Comparison of ENCODE assay signal across 17 cellular contexts in genomic region chr9:82492274-82492673, GRCh38.
DNase-seq lines count a peak whose midpoint lies in the region; TF ChIP-seq lines count a peak whose summit lies in the region.
"Had no signal": no experiment of that assay in that cellular context is flagged by ENCODE, and none has a peak within 500 bp of the region (broad histone marks: within the 10 kb centered on the region; RNA-seq: fewer than 3 reads in every experiment).

No MANE protein-coding gene starts in this region.

- H3K4me1 ChIP-seq in BE2C, result peaks cover 5% of the 10 kb centered on the region; the same call in 1 of the 2 replicates
- H3K4me1 ChIP-seq in OCI-LY7 (ENCODE audit: insufficient read depth, low read length, poor library complexity, severe bottlenecking), result no peaks in the 10 kb centered on the region
- peaks cover 0 to 4% (median 0%) of the 10 kb centered on the region in 4 donors for H3K4me1 ChIP-seq in Peyer's patch
- H3K4me1 ChIP-seq in smooth muscle cell (ENCODE audit: low read depth), result peaks cover 14% of the 10 kb centered on the region

- H3K9me3 ChIP-seq in BE2C, result no peaks in the 10 kb centered on the region
- no peaks in the 10 kb centered on the region for H3K9me3 ChIP-seq in OCI-LY7 (ENCODE audit: low read length)
- H3K9me3 ChIP-seq in Peyer's patch, result no peaks in the 10 kb centered on the region
- no peaks in the 10 kb centered on the region for H3K9me3 ChIP-seq in smooth muscle cell (replicated peaks; ENCODE audit: low read depth)
- H3K9me3 ChIP-seq: BLaER1 had no signal

- H3K9me2 ChIP-seq in OCI-LY7 (ENCODE audit: insufficient read depth, low read length), result no peaks in the 10 kb centered on the region

- CTCF ChIA-PET in OCI-LY7 (lab: Charles Lee; ENCODE audit: unreplicated experiment), result no interaction called here

- TF ChIP-seq CTCF in BE2C (IDR thresholded peaks at IDR 0.05; ENCODE audit: low read depth, low read length), result 0 out of 2 replicates have a peak, but pooled peaks have one; percentile 7
- TF ChIP-seq CTCF in OCI-LY7 (conservative IDR thresholded peaks at IDR 0.05; ENCODE audit: low read length), result peak; percentile 61
- peak; percentile 8 for TF ChIP-seq CTCF in epithelial cell of proximal tubule (conservative IDR thresholded peaks at IDR 0.05; ENCODE audit: low read depth, low read length)
- no peak for TF ChIP-seq CTCF in mesothelial cell of epicardium (IDR thresholded peaks at IDR 0.05; ENCODE audit: unreplicated experiment)
- no peak for TF ChIP-seq CTCF in Peyer's patch (IDR thresholded peaks at IDR 0.05)
- TF ChIP-seq CTCF in glutamatergic neuron (IDR thresholded peaks at IDR 0.05; ENCODE audit: partially characterized antibody, unreplicated experiment), result no peak
- no peak for TF ChIP-seq CTCF in smooth muscle cell (IDR thresholded peaks at IDR 0.05; ENCODE audit: borderline replicate concordance, insufficient read depth, poor library complexity, severe bottlenecking)

- intact Hi-C loops in OCI-LY7 (cut with micrococcal nuclease; ENCODE audit: unreplicated experiment), result no loop called here

- H3K9ac ChIP-seq in smooth muscle cell (ENCODE audit: low read depth), result no peak overlapping the region
- H3K9ac ChIP-seq: BLaER1 had no signal

- POLR2A ChIA-PET in OCI-LY7 (lab: Charles Lee), result interaction anchor here (0.9 kb wide), 1 partner anchor 11 kb away, joined by 5 read pairs; no protein-coding TSS in a partner anchor

- H3K27me3 Mint-ChIP-seq in mesothelial cell of epicardium (ENCODE audit: low read depth) (no peaks in the 10 kb centered on the region), glutamatergic neuron (ENCODE audit: unreplicated experiment) (no peaks in the 10 kb centered on the region)

- peaks cover 44% of the 10 kb centered on the region for H3K4me1 Mint-ChIP-seq in mesothelial cell of epicardium
- no peaks in the 10 kb centered on the region for H3K4me1 Mint-ChIP-seq in glutamatergic neuron (ENCODE audit: low read depth, unreplicated experiment)

- peaks cover 4% of the 10 kb centered on the region for H3F3A ChIP-seq in smooth muscle cell (ENCODE audit: low read depth)

- H3K4me2 ChIP-seq in OCI-LY7 (ENCODE audit: low read length), result no peak overlapping the region
- H3K4me2 ChIP-seq in smooth muscle cell, result no peak overlapping the region
- H3K4me2 ChIP-seq: BLaER1 had no signal

- H3K79me2 ChIP-seq in OCI-LY7 (ENCODE audit: insufficient read depth, low read depth, low read length) (no peaks in the 10 kb centered on the region), smooth muscle cell (ENCODE audit: low read depth) (no peaks in the 10 kb centered on the region)

- H2AFZ ChIP-seq in OCI-LY7 (ENCODE audit: low read length) (peak overlapping the region; percentile 25; the same call in 1 of the 2 replicates), smooth muscle cell (ENCODE audit: low read depth) (no peak overlapping the region)

- H3K9me3 Mint-ChIP-seq in mesothelial cell of epicardium (peaks cover 17% of the 10 kb centered on the region), glutamatergic neuron (ENCODE audit: unreplicated experiment) (no peaks in the 10 kb centered on the region)

- no peaks in the 10 kb centered on the region for H3K27me3 ChIP-seq in BE2C
- H3K27me3 ChIP-seq in Peyer's patch, result no peaks in the 10 kb centered on the region
- peaks cover 29% of the 10 kb centered on the region for H3K27me3 ChIP-seq in smooth muscle cell (ENCODE audit: low read depth)
- H3K27me3 ChIP-seq: BLaER1 had no signal

- WGBS in smooth muscle cell (ENCODE audit: low lambda C conversion rate), result 51% methylated on average over 4 of the region's 4 CpGs

- no peak overlapping the region for H3K4me3 Mint-ChIP-seq in mesothelial cell of epicardium
- no peak overlapping the region for H3K4me3 Mint-ChIP-seq in glutamatergic neuron (ENCODE audit: unreplicated experiment)

- H3K27ac ChIP-seq in OCI-LY7 (ENCODE audit: low read depth, low read length, poor library complexity, severe bottlenecking) (no peak overlapping the region), Peyer's patch (no peak overlapping the region), smooth muscle cell (ENCODE audit: low read depth) (no peak overlapping the region)
- H3K27ac ChIP-seq: BLaER1, SK-N-MC had no signal

- H4K20me1 ChIP-seq in OCI-LY7 (ENCODE audit: insufficient read depth, low read length), result no peaks in the 10 kb centered on the region
- H4K20me1 ChIP-seq in smooth muscle cell (ENCODE audit: low read depth), result no peaks in the 10 kb centered on the region
- H4K20me1 ChIP-seq: BLaER1 had no signal

- peak overlapping the region; percentile 14 for H3K27ac Mint-ChIP-seq in mesothelial cell of epicardium
- H3K27ac Mint-ChIP-seq in glutamatergic neuron (ENCODE audit: unreplicated experiment), result no peak overlapping the region

- no peak overlapping the region for H3K4me3 ChIP-seq in BE2C (ENCODE audit: low read depth, low read length)
- no peak overlapping the region for H3K4me3 ChIP-seq in OCI-LY7 (ENCODE audit: low read depth, low read length, poor library complexity, severe bottlenecking)
- no peak overlapping the region for H3K4me3 ChIP-seq in epithelial cell of proximal tubule (ENCODE audit: low read depth, low read length)
- no peak overlapping the region for H3K4me3 ChIP-seq in Peyer's patch
- no peak overlapping the region for H3K4me3 ChIP-seq in smooth muscle cell
- H3K4me3 ChIP-seq: BLaER1, SK-N-MC had no signal

- BruUV-seq in OCI-LY7 (replicated peaks; lab: Mats Ljungman, UMichigan), result no TSS peak

- TF ChIP-seq POLR2A in Peyer's patch (IDR thresholded peaks at IDR 0.05), result no peak

- no peaks in the 10 kb centered on the region for H3K36me3 ChIP-seq in BE2C
- no peaks in the 10 kb centered on the region for H3K36me3 ChIP-seq in OCI-LY7 (ENCODE audit: insufficient read depth, low read length)
- H3K36me3 ChIP-seq in Peyer's patch, result no peaks in the 10 kb centered on the region
- H3K36me3 ChIP-seq in smooth muscle cell (ENCODE audit: low read depth), result no peaks in the 10 kb centered on the region
- H3K36me3 ChIP-seq: BLaER1 had no signal

- no peak for DNase-seq in BE2C
- peak; percentile 8 for DNase-seq in OCI-LY7 (ENCODE audit: low spot score)
- no peak for DNase-seq in epithelial cell of proximal tubule (ENCODE audit: low read depth)
- DNase-seq in mesothelial cell of epicardium (ENCODE audit: low spot score in 2 of 2, unreplicated experiment in 2 of 2), result no peak
- DNase-seq in Peyer's patch, result no peak
- DNase-seq in effector CD8-positive, alpha-beta T cell (lab: John Stamatoyannopoulos, UW), result no peak
- no peak for DNase-seq in glutamatergic neuron
- DNase-seq in smooth muscle cell (lab: John Stamatoyannopoulos, UW; ENCODE audit: unreplicated experiment), result no peak
- DNase-seq: DMS 273 treated with DMSO at 0.1 percent for 48 hours, H7, Karpas-422, NCI-H2029, NCI-H2171 treated with DMSO at 0.1 percent for 48 hours, NCI-H510A, OCI-M1 had no signal

- H3K36me3 Mint-ChIP-seq in mesothelial cell of epicardium (peaks cover 5% of the 10 kb centered on the region), glutamatergic neuron (ENCODE audit: unreplicated experiment) (peaks cover 6% of the 10 kb centered on the region)

Comparison
In these comparisons a context has a peak if more than half of its experiments do, and no peak if none do; other contexts are left out.
1. CTCF ChIP-seq: peak in BE2C (single experiment), OCI-LY7 (single experiment) and epithelial cell of proximal tubule (single experiment); none in mesothelial cell of epicardium (single experiment), Peyer's patch (0 of 6), glutamatergic neuron (single experiment) and smooth muscle cell (single experiment).